ENCODE assay signal across 8 cellular contexts in genomic region chrX:43654431-43655150, GRCh38. TPM values are rescaled to one million over a fixed set of nuclear protein-coding genes. Genes with fewer than 3 reads are reported as not detected.
DNase-seq lines count a peak whose midpoint lies in the region; ATAC-seq and TF ChIP-seq lines count a peak whose summit lies in the region.

No MANE protein-coding gene starts in this region.

- H3K27ac ChIP-seq in rectal smooth muscle tissue (ENCODE audit: low read depth, low read length) (peak overlapping the region; percentile 88), vagina (peak overlapping the region; percentile 85)

- no peak for TF ChIP-seq CTCF in vagina (IDR thresholded peaks at IDR 0.05)

- peak overlapping the region; percentile 43 for H3K4me3 ChIP-seq in rectal smooth muscle tissue (ENCODE audit: low read length)
- H3K4me3 ChIP-seq in vagina: peak overlapping the region; percentile 65 to 67

- peak in 1 of 2 donors; percentile 83 for TF ChIP-seq POLR2A in vagina (IDR thresholded peaks at IDR 0.05)

- intact Hi-C loops in vagina (cut with DNase I): loop anchor here (10.0 kb wide), 2 partner anchors 50 to 90 kb away; no protein-coding TSS in a partner anchor

- H3K36me3 ChIP-seq in rectal smooth muscle tissue (ENCODE audit: control insufficient read depth, insufficient read depth, low read length) (no peaks in the 10 kb centered on the region), vagina (no peaks in the 10 kb centered on the region)

- DNase-seq in NCI-H1694 treated with DMSO at 0.1 percent for 48 hours (lab: John Stamatoyannopoulos, UW) (peak; percentile 78), T-helper 9 cell (peak; percentile 76), astrocyte of the hippocampus (ENCODE audit: low read depth, low spot score) (peak; percentile 95), hepatic stellate cell (ENCODE audit: low spot score) (peak; percentile 86), vagina (ENCODE audit: extremely low spot score in 2 of 2) (peak in 1 of 2 donors; percentile 94)

- H3K27me3 ChIP-seq in rectal smooth muscle tissue (ENCODE audit: control insufficient read depth, insufficient read depth, low read length) (no peaks in the 10 kb centered on the region), vagina (no peaks in the 10 kb centered on the region)

- H3K9ac ChIP-seq in rectal smooth muscle tissue (ENCODE audit: low read length): no peak overlapping the region

- H3K4me1 ChIP-seq in rectal smooth muscle tissue (ENCODE audit: control insufficient read depth, insufficient read depth, low read length) (no peaks in the 10 kb centered on the region), vagina (no peaks in the 10 kb centered on the region)

- ATAC-seq in GM18498 (IDR thresholded peaks at IDR 0.05; ENCODE audit: unreplicated experiment) (peak; percentile 99), HG02885 (IDR thresholded peaks at IDR 0.05; ENCODE audit: poor library complexity, unreplicated experiment) (peak; percentile 94)

- H3K9me3 ChIP-seq in vagina: no peaks in the 10 kb centered on the region

RNA-seq across cellular contexts. Expression of gene MAOA, which starts 1.5 kb away (rescaled TPM):
- total RNA-seq in vagina: 102 TPM
